In the genomic region with DNA sequence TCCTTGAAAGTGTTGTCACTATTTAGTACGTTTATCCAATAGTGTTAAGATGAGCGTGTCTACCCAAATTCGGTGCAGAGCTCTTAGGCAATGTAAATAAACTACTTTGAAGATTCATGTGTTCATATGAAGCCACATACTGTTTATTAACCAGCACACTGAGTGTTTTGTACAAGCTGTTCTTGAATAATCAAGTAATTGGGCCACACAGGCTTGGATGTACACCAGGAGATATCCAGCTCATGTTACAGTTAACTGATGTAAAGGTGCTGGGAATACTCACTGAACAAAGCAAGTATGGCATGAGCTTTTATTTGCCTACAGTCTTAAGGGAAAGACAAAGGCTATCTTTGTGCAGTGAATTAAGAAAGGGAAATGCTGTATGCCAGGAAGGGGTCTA, we compare ENCODE assay signal across 8 cellular contexts. TPM values are rescaled to one million over a fixed set of nuclear protein-coding genes. Genes with fewer than 3 reads are reported as not detected.
DNase-seq lines count a peak whose midpoint lies in the region; ATAC-seq and TF ChIP-seq lines count a peak whose summit lies in the region.

No MANE protein-coding gene starts in this region.

- H3K4me1 ChIP-seq in A673 (ENCODE audit: insufficient read depth, low read length, poor library complexity, severe bottlenecking) (no peaks in the 10 kb centered on the region), lower lobe of right lung (peaks cover 40% of the 10 kb centered on the region), urinary bladder (ENCODE audit: insufficient read depth) (peaks cover 2% of the 10 kb centered on the region)

- ATAC-seq in lower lobe of right lung (no peak), HG03159 (IDR thresholded peaks at IDR 0.05; ENCODE audit: unreplicated experiment) (no peak), omental fat pad (ENCODE audit: low FRiP score) (no peak), HG02885 (IDR thresholded peaks at IDR 0.05; ENCODE audit: poor library complexity, unreplicated experiment) (no peak)

- POLR2A ChIA-PET in A673 (lab: Charles Lee; ENCODE audit: low non-redundant PET): no interaction called here

- TSS peak; percentile 98 for BruUV-seq in A673 (replicated peaks; lab: Mats Ljungman, UMichigan)

- H3K9me3 ChIP-seq in A673 (ENCODE audit: low read depth, low read length, poor library complexity, severe bottlenecking) (no peaks in the 10 kb centered on the region), lower lobe of right lung (no peaks in the 10 kb centered on the region)

- TF ChIP-seq CTCF in A673 (conservative IDR thresholded peaks at IDR 0.05; ENCODE audit: low read depth, low read length) (no peak), lower lobe of right lung (IDR thresholded peaks at IDR 0.05) (no peak), omental fat pad (IDR thresholded peaks at IDR 0.05) (no peak)

- no peaks in the 10 kb centered on the region for H3K27me3 ChIP-seq in A673 (replicated peaks; ENCODE audit: insufficient read depth, low read depth, low read length, poor library complexity)
- H3K27me3 ChIP-seq in lower lobe of right lung (ENCODE audit: low read depth): no peaks in the 10 kb centered on the region

- H3K27ac ChIP-seq in A673 (ENCODE audit: low read depth, low read length, poor library complexity, severe bottlenecking) (peak overlapping the region; percentile 93), lower lobe of right lung (peak overlapping the region; percentile 94), urinary bladder (ENCODE audit: low read depth) (peak overlapping the region; percentile 91)

- H3K36me3 ChIP-seq in A673 (ENCODE audit: insufficient read depth, low read length, poor library complexity, severe bottlenecking) (no peaks in the 10 kb centered on the region), lower lobe of right lung (no peaks in the 10 kb centered on the region), urinary bladder (ENCODE audit: insufficient read depth) (no peaks in the 10 kb centered on the region)

- CTCF ChIA-PET in A673 (lab: Charles Lee): no interaction called here

- WGBS in urinary bladder: 71% methylated on average over 3 of the region's 3 CpGs

- intact Hi-C loops in A673 (cut with micrococcal nuclease; ENCODE audit: unreplicated experiment) (no loop called here), lower lobe of right lung (cut with DNase I) (no loop called here)

- H3K4me3 ChIP-seq in A673 (ENCODE audit: low read depth, low read length, poor library complexity, severe bottlenecking) (peak overlapping the region; percentile 76), lower lobe of right lung (peak overlapping the region; percentile 81), urinary bladder (ENCODE audit: low read depth, low read length) (peak overlapping the region; percentile 85)

- no peak for DNase-seq in A673 (ENCODE audit: low spot score)
- peak; percentile 23 for DNase-seq in HT-29 (ENCODE audit: low spot score)
- DNase-seq in amniotic epithelial cell (ENCODE audit: low read depth): peak; percentile 48
- no peak for DNase-seq in lower lobe of right lung
- no peak for DNase-seq in omental fat pad (ENCODE audit: low spot score)

RNA-seq across cellular contexts. Expression of gene DHX36, which starts 0.6 kb away (rescaled TPM):
- total RNA-seq in A673 (2021) (108 and 121 TPM in 2 replicates), lower lobe of right lung (65.5 TPM), urinary bladder (160 TPM), omental fat pad (10 to 100 TPM; 48.4 to 90.2 (median 65.9) TPM)
- total RNA-seq in HT-29 (2014; rRNA removed; shearing (Covaris generic)): 16.0 and 22.7 TPM in 2 replicates
- polyA plus RNA-seq in urinary bladder: 25.8 TPM

Comparison
In these comparisons a context has a peak if more than half of its experiments do, and no peak if none do; other contexts are left out.
1. DNase-seq: peak in HT-29 (single experiment) and amniotic epithelial cell (single experiment); none in A673 (single experiment), lower lobe of right lung (single experiment) and omental fat pad (single experiment).
2. Peak in every context shown above with its lines, with median percentiles within 50 percentile points of each other: H3K27ac ChIP-seq and H3K4me3 ChIP-seq.